In the genomic region with DNA sequence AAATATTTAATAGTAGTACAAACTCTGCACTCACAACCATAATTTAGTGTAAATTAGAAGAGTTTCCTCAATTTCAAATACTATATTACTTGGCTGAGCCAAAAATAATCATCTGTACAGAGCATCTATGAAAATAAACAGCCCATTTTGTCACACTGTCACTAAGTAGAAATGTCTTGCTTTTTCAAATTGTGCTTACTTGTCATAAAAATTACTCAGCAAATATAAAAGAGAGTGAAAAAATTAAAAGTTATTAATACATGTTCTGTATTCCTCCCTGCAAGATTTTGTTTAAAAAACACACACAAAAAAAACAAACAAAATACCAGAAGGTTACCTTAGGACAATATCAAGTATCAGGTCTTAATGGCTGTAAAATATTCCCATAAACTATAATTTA, we compare ENCODE assay signal across 35 cellular contexts.
"Had no signal": no experiment of that assay in that cellular context is flagged by ENCODE, and none has a peak within 500 bp of the region (broad histone marks: within the 10 kb centered on the region; RNA-seq: fewer than 3 reads in every experiment).

No MANE protein-coding gene starts in this region.

- H3K9me3 ChIP-seq: MG63 had no signal

- H3K27me3 ChIP-seq: MG63 had no signal

- DNase-seq: Karpas-422, Kasumi-1, MG63, MM.1S, MV-4-11, NCI-H1048, NCI-H1092, NCI-H1092 treated with DMSO at 0.1 percent for 48 hours, NCI-H1105, NCI-H1105 treated with DMSO at 0.1 percent for 48 hours, NCI-H1417, NCI-H1417 treated with DMSO at 0.1 percent for 48 hours, NCI-H1436, NCI-H1436 treated with DMSO at 0.1 percent for 48 hours, NCI-H146, NCI-H1694, NCI-H1694 treated with DMSO at 0.1 percent for 48 hours, NCI-H187, NCI-H187 treated with DMSO at 0.1 percent for 48 hours, NCI-H1930, NCI-H2029, NCI-H2029 treated with DMSO at 0.1 percent for 48 hours, NCI-H2081, NCI-H2081 treated with DMSO at 0.1 percent for 48 hours, NCI-H2107, NCI-H2171, NCI-H2171 treated with DMSO at 0.1 percent for 48 hours, NCI-H2227 treated with DMSO at 0.1 percent for 48 hours, NCI-H226, NCI-H345, NCI-H446, NCI-H446 treated with DMSO at 0.1 percent for 48 hours, NCI-H510A, NCI-H510A treated with DMSO at 0.1 percent for 48 hours, NCI-H524 had no signal

- H3K4me3 ChIP-seq: MG63 had no signal

- H3K36me3 ChIP-seq: MG63 had no signal
